ENCODE assay signal across 8 cellular contexts in genomic region chr5:142108432-142109355, GRCh38. TPM values are rescaled to one million over a fixed set of nuclear protein-coding genes. Genes with fewer than 3 reads are reported as not detected.
DNase-seq lines count a peak whose midpoint lies in the region; ATAC-seq, FAIRE-seq and TF ChIP-seq lines count a peak whose summit lies in the region.

NDFIP1 (plus strand) TSS chr5:142108779; CDS start chr5:142108975, 196 bp downstream.

- peak; percentile 97 for ATAC-seq in HG02571 (IDR thresholded peaks at IDR 0.05; ENCODE audit: unreplicated experiment)

- TF ChIP-seq CTCF in right atrium auricular region (IDR thresholded peaks at IDR 0.05), result peak in 1 of 2 donors; percentile 42

- H3K27ac ChIP-seq in right atrium auricular region, result peak within 1 kb of the TSS; percentile 97 to 100

- H3K4me1 ChIP-seq in right atrium auricular region, result peaks cover 0 to 44% of the 10 kb centered on the region in 2 donors

- TF ChIP-seq POLR2A in GM12892 (IDR thresholded peaks at IDR 0.05; ENCODE audit: low read depth, low read length), result no peak

- no peaks in the 10 kb centered on the region for H3K9me3 ChIP-seq in right atrium auricular region

- no peaks in the 10 kb centered on the region for H3K27me3 ChIP-seq in right atrium auricular region

- FAIRE-seq in GM12892 (lab: Jason Lieb, UNC) (no peak), urothelium cell line (lab: Jason Lieb, UNC) (no peak)

- H3K36me3 ChIP-seq in right atrium auricular region, result no peaks in the 10 kb centered on the region

- peak; percentile 54 for DNase-seq in GM12892 (ENCODE audit: insufficient read length)
- peak; percentile 34 for DNase-seq in NCI-H1092 (lab: John Stamatoyannopoulos, UW)
- DNase-seq in T-helper 2 cell, result peak; percentile 66 to 92 (median 78)
- peak in 53 of 56 donors; percentile 14 to 86 (median 70) for DNase-seq in amygdala (lab: John Stamatoyannopoulos, UW)
- DNase-seq in right atrium auricular region (ENCODE audit: low spot score), result peak; percentile 79
- peak; percentile 84 for DNase-seq in putamen (ENCODE audit: low spot score)
- DNase-seq in urothelium cell line (ENCODE audit: low spot score), result peak; percentile 82

- H3K4me3 ChIP-seq in right atrium auricular region, result peak within 1 kb of the TSS; percentile 84 to 85

RNA-seq across cellular contexts. Expression of gene NDFIP1, which starts in this region (rescaled TPM):
- polyA plus RNA-seq in GM12892 (2012; ENCODE audit: missing spikeins), result 2.3 TPM
- 10 to 100 TPM; 69.3 to 75.0 TPM for total RNA-seq in right atrium auricular region

Comparison
In these comparisons a context has a peak if more than half of its experiments do, and no peak if none do; other contexts are left out.
1. Peak in every context shown above with its lines: DNase-seq, ATAC-seq, H3K4me3 ChIP-seq and H3K27ac ChIP-seq.
2. DNase-seq: peak in every context shown above with its lines; median percentile 84 in putamen; 82 in urothelium cell line; 79 in right atrium auricular region; 78 in T-helper 2 cell; 70 in amygdala; 54 in GM12892; 34 in NCI-H1092.